In genomic region chr10:14543048-14543903, GRCh38 we compare ENCODE assay signal across 8 cellular contexts.
DNase-seq lines count a peak whose midpoint lies in the region; ATAC-seq and TF ChIP-seq lines count a peak whose summit lies in the region.

No MANE protein-coding gene starts in this region.

- H3K4me3 ChIP-seq in liver (ENCODE audit: low read depth in 1 of 3, low read length in 3 of 3) (no peak overlapping the region), upper lobe of right lung (no peak overlapping the region)

- BruUV-seq in Calu3 (replicated peaks; lab: Mats Ljungman, UMichigan) = no TSS peak

- H3K27ac ChIP-seq in liver (ENCODE audit: low read depth in 1 of 2, low read length in 2 of 2) = peak overlapping the region; percentile 75 to 85
- H3K27ac ChIP-seq in upper lobe of right lung = peak overlapping the region; percentile 70

- POLR2A ChIA-PET in HEK293T (lab: Yijun Ruan, JAX) = no interaction called here

- ATAC-seq in HG02885 (IDR thresholded peaks at IDR 0.05; ENCODE audit: poor library complexity, unreplicated experiment) = peak; percentile 57
- peak; percentile 84 for ATAC-seq in activated naive CD8-positive, alpha-beta T cell treated with anti-CD3 and anti-CD28 coated beads, Interleukin-2, amount 50 U/mL, for 24 hours
- ATAC-seq in upper lobe of right lung = peak; percentile 87

- peaks cover 0 to 16% (median 5%) of the 10 kb centered on the region in 4 donors for H3K36me3 ChIP-seq in liver (ENCODE audit: control insufficient read depth in 4 of 4, insufficient read depth in 3 of 4, low read depth in 1 of 4, low read length in 3 of 4)
- peaks cover 9% of the 10 kb centered on the region for H3K36me3 ChIP-seq in upper lobe of right lung

- H3K9me3 Mint-ChIP-seq in activated naive CD8-positive, alpha-beta T cell treated with anti-CD3 and anti-CD28 coated beads, Interleukin-2, amount 50 U/mL, for 24 hours = no peaks in the 10 kb centered on the region
- no peaks in the 10 kb centered on the region for H3K9me3 Mint-ChIP-seq in Calu3 (ENCODE audit: low read depth, unreplicated experiment)

- H3K27me3 ChIP-seq in liver (ENCODE audit: control insufficient read depth in 4 of 4, insufficient read depth in 4 of 4, low read length in 3 of 4) (no peaks in the 10 kb centered on the region), upper lobe of right lung (no peaks in the 10 kb centered on the region)

- H3K4me3 Mint-ChIP-seq in activated naive CD8-positive, alpha-beta T cell treated with anti-CD3 and anti-CD28 coated beads, Interleukin-2, amount 50 U/mL, for 24 hours = peak overlapping the region; percentile 56
- no peak overlapping the region for H3K4me3 Mint-ChIP-seq in Calu3 (ENCODE audit: low read depth, unreplicated experiment)

- H3K4me1 Mint-ChIP-seq in activated naive CD8-positive, alpha-beta T cell treated with anti-CD3 and anti-CD28 coated beads, Interleukin-2, amount 50 U/mL, for 24 hours = peaks cover 83% of the 10 kb centered on the region
- H3K4me1 Mint-ChIP-seq in Calu3 (ENCODE audit: low read depth, unreplicated experiment) = peaks cover 45% of the 10 kb centered on the region

- TF ChIP-seq RAD21 in liver (IDR thresholded peaks at IDR 0.05) = peak; percentile 82 to 84

- H3K4me1 ChIP-seq in liver (ENCODE audit: control insufficient read depth in 4 of 4, insufficient read depth in 4 of 4, low read length in 3 of 4) = peaks cover 4 to 28% (median 19%) of the 10 kb centered on the region in 4 donors
- H3K4me1 ChIP-seq in upper lobe of right lung = peaks cover 28% of the 10 kb centered on the region

- no peaks in the 10 kb centered on the region for H3K27me3 Mint-ChIP-seq in activated naive CD8-positive, alpha-beta T cell treated with anti-CD3 and anti-CD28 coated beads, Interleukin-2, amount 50 U/mL, for 24 hours
- H3K27me3 Mint-ChIP-seq in Calu3 (ENCODE audit: unreplicated experiment) = no peaks in the 10 kb centered on the region

- CTCF ChIA-PET in HEK293T (lab: Yijun Ruan, JAX) (interaction anchor here (0.8 kb wide), 1 partner anchor 14 kb away, joined by 3 read pairs; no protein-coding TSS in a partner anchor), Calu3 (lab: Charles Lee) (interaction anchor here (1.8 kb wide), 1 partner anchor 11 kb away, joined by 3 read pairs; no protein-coding TSS in a partner anchor)

- intact Hi-C loops in upper lobe of right lung (cut with DNase I) (no loop called here), Calu3 (cut with micrococcal nuclease; ENCODE audit: unreplicated experiment) (no loop called here)

- peak; percentile 11 for DNase-seq in COLO668 (lab: John Stamatoyannopoulos, UW; ENCODE audit: unreplicated experiment)
- DNase-seq in activated naive CD8-positive, alpha-beta T cell treated with anti-CD3 and anti-CD28 coated beads, Interleukin-2, amount 50 U/mL, for 24 hours = peak; percentile 40
- DNase-seq in upper lobe of right lung = peak; percentile 75
- DNase-seq in HEK293T (ENCODE audit: extremely low spot score) = no peak
- no peak for DNase-seq in amniotic stem cell (lab: John Stamatoyannopoulos, UW)
- no peak for DNase-seq in Calu3

- H3K36me3 Mint-ChIP-seq in activated naive CD8-positive, alpha-beta T cell treated with anti-CD3 and anti-CD28 coated beads, Interleukin-2, amount 50 U/mL, for 24 hours (ENCODE audit: low read depth) = peaks cover 44% of the 10 kb centered on the region
- peaks cover 20% of the 10 kb centered on the region for H3K36me3 Mint-ChIP-seq in Calu3 (ENCODE audit: insufficient read depth, unreplicated experiment)

- H3K9ac ChIP-seq in liver (ENCODE audit: low read depth in 1 of 2, low read length in 2 of 2) = peak overlapping the region; percentile 61 to 71

- H3K27ac Mint-ChIP-seq in activated naive CD8-positive, alpha-beta T cell treated with anti-CD3 and anti-CD28 coated beads, Interleukin-2, amount 50 U/mL, for 24 hours = peak overlapping the region; percentile 79
- no peak overlapping the region for H3K27ac Mint-ChIP-seq in Calu3 (ENCODE audit: unreplicated experiment)

- TF ChIP-seq CTCF in liver (IDR thresholded peaks at IDR 0.05; ENCODE audit: low read depth, low read length, missing input control) (peak; percentile 48), upper lobe of right lung (IDR thresholded peaks at IDR 0.05) (peak; percentile 54), Calu3 (IDR thresholded peaks at IDR 0.05; ENCODE audit: unreplicated experiment) (no peak)

- 10% methylated on average over 11 of the region's 11 CpGs for WGBS in liver

- no peaks in the 10 kb centered on the region for H3K9me3 ChIP-seq in liver (ENCODE audit: control insufficient read depth in 4 of 4, low read length in 3 of 4)
- H3K9me3 ChIP-seq in upper lobe of right lung = no peaks in the 10 kb centered on the region

TF ChIP-seq in liver, 16 proteins besides CTCF, POLR2A, EP300 and RAD21 (continues in another document):
- no peak for TF ChIP-seq FOXA1 (IDR thresholded peaks at IDR 0.05)
- TF ChIP-seq YY1 (IDR thresholded peaks at IDR 0.05) = peak; percentile 33
- peak; percentile 53 to 58 for TF ChIP-seq HNF4A (conservative IDR thresholded peaks at IDR 0.05)
- peak in 1 of 2 donors; percentile 26 for TF ChIP-seq RXRA (IDR thresholded peaks at IDR 0.05)
- TF ChIP-seq REST (IDR thresholded peaks at IDR 0.05) = peak; percentile 31
- TF ChIP-seq HNF4G (IDR thresholded peaks at IDR 0.05) = no peak
- TF ChIP-seq SP1 (IDR thresholded peaks at IDR 0.05) = peak; percentile 37
- no peak for TF ChIP-seq FOXA2 (IDR thresholded peaks at IDR 0.05)
- TF ChIP-seq GABPA (IDR thresholded peaks at IDR 0.05 in 1 of 2, conservative IDR thresholded peaks at IDR 0.05 in 1 of 2) = no peak

TF ChIP-seq in HEK293T, 16 proteins besides CTCF, POLR2A, EP300 and RAD21:
- TF ChIP-seq PKNOX1 (IDR thresholded peaks at IDR 0.05) (no peak), NFRKB (IDR thresholded peaks at IDR 0.05) (no peak), ELF4 (IDR thresholded peaks at IDR 0.05) (no peak), ZNF384 (IDR thresholded peaks at IDR 0.05) (no peak), HDGF (IDR thresholded peaks at IDR 0.05; ENCODE audit: borderline replicate concordance) (no peak), BHLHE40 (IDR thresholded peaks at IDR 0.05; ENCODE audit: borderline replicate concordance) (no peak), ARNT (IDR thresholded peaks at IDR 0.05) (no peak), SUZ12 (IDR thresholded peaks at IDR 0.05) (no peak)
TF ChIP-seq in HEK293T: peak in this region for 0.

Comparison
In these comparisons a context has a peak if more than half of its experiments do, and no peak if none do; other contexts are left out.
1. DNase-seq: peak in COLO668 (single experiment), activated naive CD8-positive, alpha-beta T cell treated with anti-CD3 and anti-CD28 coated beads, Interleukin-2, amount 50 U/mL, for 24 hours (single experiment) and upper lobe of right lung (single experiment); none in HEK293T (single experiment), amniotic stem cell (single experiment) and Calu3 (single experiment).
2. Peak in every context shown above with its lines, with median percentiles within 50 percentile points of each other: ATAC-seq.